In the genomic region with DNA sequence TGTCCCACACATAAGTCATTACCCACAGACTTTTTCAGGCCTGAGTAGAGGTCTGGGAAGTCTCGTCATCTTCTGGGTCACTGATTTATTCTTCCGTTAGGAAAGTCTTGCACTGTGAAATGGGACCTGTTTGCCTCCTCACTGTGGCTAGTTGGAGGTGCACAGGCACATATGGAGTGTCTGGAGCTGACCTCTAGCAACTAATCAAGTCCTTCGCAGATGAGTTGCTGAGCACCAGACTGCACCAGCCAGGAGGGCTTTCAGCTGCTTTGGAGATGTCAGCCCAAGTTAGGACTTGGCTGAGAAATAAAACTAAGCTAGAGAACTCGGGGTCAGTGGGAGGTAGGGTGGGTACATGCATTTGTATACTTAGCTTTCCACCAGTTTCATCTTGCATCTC, we compare ENCODE assay signal across 23 cellular contexts.
DNase-seq lines count a peak whose midpoint lies in the region; ATAC-seq and TF ChIP-seq lines count a peak whose summit lies in the region.
"Had no signal": no experiment of that assay in that cellular context is flagged by ENCODE, and none has a peak within 500 bp of the region (broad histone marks: within the 10 kb centered on the region; RNA-seq: fewer than 3 reads in every experiment).

No MANE protein-coding gene starts in this region.

- no peak overlapping the region for H3K4me3 Mint-ChIP-seq in nephron progenitor cell
- H3K4me3 Mint-ChIP-seq: CD14-positive monocyte; CD4-positive, alpha-beta memory T cell; CD4-positive, CD25-positive, alpha-beta regulatory T cell; CD8-positive, alpha-beta memory T cell had no signal

- H3K4me1 ChIP-seq in HAP-1 (no peaks in the 10 kb centered on the region), right lobe of liver (no peaks in the 10 kb centered on the region)
- H3K4me1 ChIP-seq: BLaER1 had no signal

- H3K4me3 ChIP-seq in HAP-1: no peak overlapping the region
- H3K4me3 ChIP-seq in right lobe of liver: no peak overlapping the region
- H3K4me3 ChIP-seq: BLaER1 had no signal

- peak overlapping the region; percentile 86 for H3K27ac Mint-ChIP-seq in nephron progenitor cell
- H3K27ac Mint-ChIP-seq: CD14-positive monocyte; CD4-positive, alpha-beta memory T cell; CD4-positive, CD25-positive, alpha-beta regulatory T cell; CD8-positive, alpha-beta memory T cell had no signal

- peaks cover 13% of the 10 kb centered on the region for H3K27me3 Mint-ChIP-seq in nephron progenitor cell (ENCODE audit: low read depth, poor library complexity)
- H3K27me3 Mint-ChIP-seq: CD4-positive, CD25-positive, alpha-beta regulatory T cell had no signal

- no peaks in the 10 kb centered on the region for H3K36me3 Mint-ChIP-seq in nephron progenitor cell (ENCODE audit: low read depth)
- H3K36me3 Mint-ChIP-seq: CD14-positive monocyte; CD4-positive, alpha-beta memory T cell; CD4-positive, CD25-positive, alpha-beta regulatory T cell; CD8-positive, alpha-beta memory T cell had no signal

- H3K4me1 Mint-ChIP-seq in nephron progenitor cell: peaks cover 85% of the 10 kb centered on the region
- H3K4me1 Mint-ChIP-seq: CD14-positive monocyte; CD4-positive, alpha-beta memory T cell; CD8-positive, alpha-beta memory T cell had no signal

- ATAC-seq in GM19023 (IDR thresholded peaks at IDR 0.05; ENCODE audit: unreplicated experiment) (no peak), right lobe of liver (no peak)

- WGBS in right lobe of liver (ENCODE audit: insufficient coverage, low coverage, low lambda C conversion rate, missing lambda C conversion rate): 83% methylated on average over 3 of the region's 4 CpGs

- TF ChIP-seq CTCF in nephron progenitor cell (IDR thresholded peaks at IDR 0.05) (no peak), right lobe of liver (IDR thresholded peaks at IDR 0.05) (no peak)

- no peak overlapping the region for H3K27ac ChIP-seq in right lobe of liver
- H3K27ac ChIP-seq: BLaER1 had no signal

- peak; percentile 29 for DNase-seq in ecto neural progenitor cell (ENCODE audit: low spot score)
- peak; percentile 26 for DNase-seq in left kidney (ENCODE audit: low read depth, low spot score)
- no peak for DNase-seq in nephron progenitor cell
- DNase-seq in activated effector memory CD4-positive, alpha-beta T cell treated with anti-CD3 and anti-CD28 coated beads, Interleukin-2, amount 50 U/mL, for 16 hours: no peak
- no peak for DNase-seq in HAP-1 (ENCODE audit: low spot score in 2 of 2)
- no peak for DNase-seq in right lobe of liver
- DNase-seq: 8988T; ACHN; BE2C; CD4-positive, alpha-beta memory T cell; CD4-positive, CD25-positive, alpha-beta regulatory T cell; CD8-positive, alpha-beta memory T cell; COR-L47; DMS 273 treated with DMSO at 0.1 percent for 48 hours; DMS153; DMS53; DMS79; DND-41; EL; GF-D8 had no signal

- H3K9me3 Mint-ChIP-seq in nephron progenitor cell: no peaks in the 10 kb centered on the region
- H3K9me3 Mint-ChIP-seq: CD14-positive monocyte; CD4-positive, alpha-beta memory T cell; CD8-positive, alpha-beta memory T cell had no signal

- TF ChIP-seq POLR2A in right lobe of liver (IDR thresholded peaks at IDR 0.05): no peak

- H3K9me3 ChIP-seq in HAP-1 (no peaks in the 10 kb centered on the region), right lobe of liver (no peaks in the 10 kb centered on the region)
- H3K9me3 ChIP-seq: BE2C, BLaER1 had no signal

- intact Hi-C loops in right lobe of liver (cut with DNase I): loop anchor here in 1 of 2 donors (10.0 kb wide), 1 partner anchor 586 kb away; no protein-coding TSS in a partner anchor

- H3K27me3 ChIP-seq in HAP-1 (ENCODE audit: low read depth) (no peaks in the 10 kb centered on the region), right lobe of liver (no peaks in the 10 kb centered on the region)
- H3K27me3 ChIP-seq: BE2C, BLaER1 had no signal

- H3K36me3 ChIP-seq in HAP-1 (replicated peaks) (no peaks in the 10 kb centered on the region), right lobe of liver (no peaks in the 10 kb centered on the region)
- H3K36me3 ChIP-seq: BE2C, BLaER1 had no signal

- in situ Hi-C loops in HAP-1 (cut with MboI; ENCODE audit: low sequenced_read_pairs): loop anchor here (25.0 kb wide), 1 partner anchor 574 kb away; the partner anchor contains the start of gene GRID1

Comparison
In these comparisons a context has a peak if more than half of its experiments do, and no peak if none do; other contexts are left out.
1. DNase-seq: peak in ecto neural progenitor cell (single experiment) and left kidney (single experiment); none in nephron progenitor cell (single experiment), activated effector memory CD4-positive, alpha-beta T cell treated with anti-CD3 and anti-CD28 coated beads, Interleukin-2, amount 50 U/mL, for 16 hours (single experiment), HAP-1 (0 of 2) and right lobe of liver (0 of 3).